In genomic region chr10:124093076-124093773, GRCh38 we compare ENCODE assay signal across 1 cellular context.
TF ChIP-seq lines count a peak whose summit lies in the region.

A gene with protein sequence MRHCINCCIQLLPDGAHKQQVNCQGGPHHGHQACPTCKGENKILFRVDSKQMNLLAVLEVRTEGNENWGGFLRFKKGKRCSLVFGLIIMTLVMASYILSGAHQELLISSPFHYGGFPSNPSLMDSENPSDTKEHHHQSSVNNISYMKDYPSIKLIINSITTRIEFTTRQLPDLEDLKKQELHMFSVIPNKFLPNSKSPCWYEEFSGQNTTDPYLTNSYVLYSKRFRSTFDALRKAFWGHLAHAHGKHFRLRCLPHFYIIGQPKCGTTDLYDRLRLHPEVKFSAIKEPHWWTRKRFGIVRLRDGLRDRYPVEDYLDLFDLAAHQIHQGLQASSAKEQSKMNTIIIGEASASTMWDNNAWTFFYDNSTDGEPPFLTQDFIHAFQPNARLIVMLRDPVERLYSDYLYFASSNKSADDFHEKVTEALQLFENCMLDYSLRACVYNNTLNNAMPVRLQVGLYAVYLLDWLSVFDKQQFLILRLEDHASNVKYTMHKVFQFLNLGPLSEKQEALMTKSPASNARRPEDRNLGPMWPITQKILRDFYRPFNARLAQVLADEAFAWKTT (minus strand): TSS chr10:124093598. CDS start chr10:124046212, 47,386 bp downstream.

TF ChIP-seq in HepG2, 621 proteins besides CTCF, POLR2A, EP300 and RAD21 (continued from another document and continues in another):
- TF ChIP-seq, protein P1, sequence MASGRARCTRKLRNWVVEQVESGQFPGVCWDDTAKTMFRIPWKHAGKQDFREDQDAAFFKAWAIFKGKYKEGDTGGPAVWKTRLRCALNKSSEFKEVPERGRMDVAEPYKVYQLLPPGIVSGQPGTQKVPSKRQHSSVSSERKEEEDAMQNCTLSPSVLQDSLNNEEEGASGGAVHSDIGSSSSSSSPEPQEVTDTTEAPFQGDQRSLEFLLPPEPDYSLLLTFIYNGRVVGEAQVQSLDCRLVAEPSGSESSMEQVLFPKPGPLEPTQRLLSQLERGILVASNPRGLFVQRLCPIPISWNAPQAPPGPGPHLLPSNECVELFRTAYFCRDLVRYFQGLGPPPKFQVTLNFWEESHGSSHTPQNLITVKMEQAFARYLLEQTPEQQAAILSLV (CRISPR knock-in tag; IDR thresholded peaks at IDR 0.05; ENCODE audit: borderline replicate concordance), result no peak
- no peak for TF ChIP-seq CHD4 (IDR thresholded peaks at IDR 0.05; ENCODE audit: borderline replicate concordance, low read length)
- TF ChIP-seq, protein P2, sequence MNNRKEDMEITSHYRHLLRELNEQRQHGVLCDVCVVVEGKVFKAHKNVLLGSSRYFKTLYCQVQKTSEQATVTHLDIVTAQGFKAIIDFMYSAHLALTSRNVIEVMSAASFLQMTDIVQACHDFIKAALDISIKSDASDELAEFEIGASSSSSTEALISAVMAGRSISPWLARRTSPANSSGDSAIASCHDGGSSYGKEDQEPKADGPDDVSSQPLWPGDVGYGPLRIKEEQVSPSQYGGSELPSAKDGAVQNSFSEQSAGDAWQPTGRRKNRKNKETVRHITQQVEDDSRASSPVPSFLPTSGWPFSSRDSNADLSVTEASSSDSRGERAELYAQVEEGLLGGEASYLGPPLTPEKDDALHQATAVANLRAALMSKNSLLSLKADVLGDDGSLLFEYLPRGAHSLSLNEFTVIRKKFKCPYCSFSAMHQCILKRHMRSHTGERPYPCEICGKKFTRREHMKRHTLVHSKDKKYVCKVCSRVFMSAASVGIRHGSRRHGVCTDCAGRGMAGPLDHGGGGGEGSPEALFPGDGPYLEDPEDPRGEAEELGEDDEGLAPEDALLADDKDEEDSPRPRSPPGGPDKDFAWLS (CRISPR knock-in tag; IDR thresholded peaks at IDR 0.05; ENCODE audit: borderline replicate concordance), result no peak
- TF ChIP-seq, protein P3, sequence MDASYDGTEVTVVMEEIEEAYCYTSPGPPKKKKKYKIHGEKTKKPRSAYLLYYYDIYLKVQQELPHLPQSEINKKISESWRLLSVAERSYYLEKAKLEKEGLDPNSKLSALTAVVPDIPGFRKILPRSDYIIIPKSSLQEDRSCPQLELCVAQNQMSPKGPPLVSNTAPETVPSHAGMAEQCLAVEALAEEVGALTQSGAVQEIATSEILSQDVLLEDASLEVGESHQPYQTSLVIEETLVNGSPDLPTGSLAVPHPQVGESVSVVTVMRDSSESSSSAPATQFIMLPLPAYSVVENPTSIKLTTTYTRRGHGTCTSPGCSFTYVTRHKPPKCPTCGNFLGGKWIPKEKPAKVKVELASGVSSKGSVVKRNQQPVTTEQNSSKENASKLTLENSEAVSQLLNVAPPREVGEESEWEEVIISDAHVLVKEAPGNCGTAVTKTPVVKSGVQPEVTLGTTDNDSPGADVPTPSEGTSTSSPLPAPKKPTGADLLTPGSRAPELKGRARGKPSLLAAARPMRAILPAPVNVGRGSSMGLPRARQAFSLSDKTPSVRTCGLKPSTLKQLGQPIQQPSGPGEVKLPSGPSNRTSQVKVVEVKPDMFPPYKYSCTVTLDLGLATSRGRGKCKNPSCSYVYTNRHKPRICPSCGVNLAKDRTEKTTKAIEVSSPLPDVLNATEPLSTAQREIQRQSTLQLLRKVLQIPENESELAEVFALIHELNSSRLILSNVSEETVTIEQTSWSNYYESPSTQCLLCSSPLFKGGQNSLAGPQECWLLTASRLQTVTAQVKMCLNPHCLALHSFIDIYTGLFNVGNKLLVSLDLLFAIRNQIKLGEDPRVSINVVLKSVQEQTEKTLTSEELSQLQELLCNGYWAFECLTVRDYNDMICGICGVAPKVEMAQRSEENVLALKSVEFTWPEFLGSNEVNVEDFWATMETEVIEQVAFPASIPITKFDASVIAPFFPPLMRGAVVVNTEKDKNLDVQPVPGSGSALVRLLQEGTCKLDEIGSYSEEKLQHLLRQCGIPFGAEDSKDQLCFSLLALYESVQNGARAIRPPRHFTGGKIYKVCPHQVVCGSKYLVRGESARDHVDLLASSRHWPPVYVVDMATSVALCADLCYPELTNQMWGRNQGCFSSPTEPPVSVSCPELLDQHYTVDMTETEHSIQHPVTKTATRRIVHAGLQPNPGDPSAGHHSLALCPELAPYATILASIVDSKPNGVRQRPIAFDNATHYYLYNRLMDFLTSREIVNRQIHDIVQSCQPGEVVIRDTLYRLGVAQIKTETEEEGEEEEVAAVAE (CRISPR knock-in tag; IDR thresholded peaks at IDR 0.05; ENCODE audit: borderline replicate concordance), result no peak
- no peak; the same call in 1 of the 2 replicates for TF ChIP-seq ARNTL (CRISPR knock-in tag; IDR thresholded peaks at IDR 0.05)
- TF ChIP-seq AGO1 (IDR thresholded peaks at IDR 0.05; ENCODE audit: low read depth, low read length, poor library complexity, severe bottlenecking), result no peak
- TF ChIP-seq PREB (CRISPR knock-in tag; IDR thresholded peaks at IDR 0.05), result no peak
- TF ChIP-seq TCF12 (IDR thresholded peaks at IDR 0.05), result no peak
- no peak for TF ChIP-seq TCF12 (CRISPR knock-in tag; IDR thresholded peaks at IDR 0.05)
- TF ChIP-seq GZF1 (CRISPR knock-in tag; IDR thresholded peaks at IDR 0.05), result no peak
- TF ChIP-seq MZF1 (CRISPR knock-in tag; IDR thresholded peaks at IDR 0.05; ENCODE audit: borderline replicate concordance), result no peak
- no peak for TF ChIP-seq ZNF253 (CRISPR knock-in tag; IDR thresholded peaks at IDR 0.05; ENCODE audit: borderline replicate concordance)
- TF ChIP-seq ZNF251 (CRISPR knock-in tag; IDR thresholded peaks at IDR 0.05), result no peak
- TF ChIP-seq FLYWCH1 (CRISPR knock-in tag; IDR thresholded peaks at IDR 0.05), result no peak
- TF ChIP-seq ZNF704 (CRISPR knock-in tag; IDR thresholded peaks at IDR 0.05; ENCODE audit: borderline replicate concordance), result no peak
- TF ChIP-seq, protein P4, sequence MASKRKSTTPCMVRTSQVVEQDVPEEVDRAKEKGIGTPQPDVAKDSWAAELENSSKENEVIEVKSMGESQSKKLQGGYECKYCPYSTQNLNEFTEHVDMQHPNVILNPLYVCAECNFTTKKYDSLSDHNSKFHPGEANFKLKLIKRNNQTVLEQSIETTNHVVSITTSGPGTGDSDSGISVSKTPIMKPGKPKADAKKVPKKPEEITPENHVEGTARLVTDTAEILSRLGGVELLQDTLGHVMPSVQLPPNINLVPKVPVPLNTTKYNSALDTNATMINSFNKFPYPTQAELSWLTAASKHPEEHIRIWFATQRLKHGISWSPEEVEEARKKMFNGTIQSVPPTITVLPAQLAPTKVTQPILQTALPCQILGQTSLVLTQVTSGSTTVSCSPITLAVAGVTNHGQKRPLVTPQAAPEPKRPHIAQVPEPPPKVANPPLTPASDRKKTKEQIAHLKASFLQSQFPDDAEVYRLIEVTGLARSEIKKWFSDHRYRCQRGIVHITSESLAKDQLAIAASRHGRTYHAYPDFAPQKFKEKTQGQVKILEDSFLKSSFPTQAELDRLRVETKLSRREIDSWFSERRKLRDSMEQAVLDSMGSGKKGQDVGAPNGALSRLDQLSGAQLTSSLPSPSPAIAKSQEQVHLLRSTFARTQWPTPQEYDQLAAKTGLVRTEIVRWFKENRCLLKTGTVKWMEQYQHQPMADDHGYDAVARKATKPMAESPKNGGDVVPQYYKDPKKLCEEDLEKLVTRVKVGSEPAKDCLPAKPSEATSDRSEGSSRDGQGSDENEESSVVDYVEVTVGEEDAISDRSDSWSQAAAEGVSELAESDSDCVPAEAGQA (IDR thresholded peaks at IDR 0.05; ENCODE audit: low read depth), result no peak
- TF ChIP-seq, protein P4 (CRISPR knock-in tag; IDR thresholded peaks at IDR 0.05; ENCODE audit: borderline replicate concordance), result no peak
- no peak for TF ChIP-seq MYC (CRISPR knock-in tag; IDR thresholded peaks at IDR 0.05; ENCODE audit: borderline replicate concordance)
- peak; percentile 51; the same call in 1 of the 2 replicates for TF ChIP-seq TAF1 (CRISPR knock-in tag; IDR thresholded peaks at IDR 0.05)
- TF ChIP-seq NR2F1 (CRISPR knock-in tag; IDR thresholded peaks at IDR 0.05), result no peak
- TF ChIP-seq ZNF562 (CRISPR knock-in tag; IDR thresholded peaks at IDR 0.05; ENCODE audit: borderline replicate concordance), result no peak
- TF ChIP-seq, protein P5, sequence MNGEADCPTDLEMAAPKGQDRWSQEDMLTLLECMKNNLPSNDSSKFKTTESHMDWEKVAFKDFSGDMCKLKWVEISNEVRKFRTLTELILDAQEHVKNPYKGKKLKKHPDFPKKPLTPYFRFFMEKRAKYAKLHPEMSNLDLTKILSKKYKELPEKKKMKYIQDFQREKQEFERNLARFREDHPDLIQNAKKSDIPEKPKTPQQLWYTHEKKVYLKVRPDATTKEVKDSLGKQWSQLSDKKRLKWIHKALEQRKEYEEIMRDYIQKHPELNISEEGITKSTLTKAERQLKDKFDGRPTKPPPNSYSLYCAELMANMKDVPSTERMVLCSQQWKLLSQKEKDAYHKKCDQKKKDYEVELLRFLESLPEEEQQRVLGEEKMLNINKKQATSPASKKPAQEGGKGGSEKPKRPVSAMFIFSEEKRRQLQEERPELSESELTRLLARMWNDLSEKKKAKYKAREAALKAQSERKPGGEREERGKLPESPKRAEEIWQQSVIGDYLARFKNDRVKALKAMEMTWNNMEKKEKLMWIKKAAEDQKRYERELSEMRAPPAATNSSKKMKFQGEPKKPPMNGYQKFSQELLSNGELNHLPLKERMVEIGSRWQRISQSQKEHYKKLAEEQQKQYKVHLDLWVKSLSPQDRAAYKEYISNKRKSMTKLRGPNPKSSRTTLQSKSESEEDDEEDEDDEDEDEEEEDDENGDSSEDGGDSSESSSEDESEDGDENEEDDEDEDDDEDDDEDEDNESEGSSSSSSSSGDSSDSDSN (CRISPR knock-in tag; IDR thresholded peaks at IDR 0.05), result peak; percentile 73; the same call in 1 of the 2 replicates
- no peak for TF ChIP-seq HOXD1 (CRISPR knock-in tag; IDR thresholded peaks at IDR 0.05)
- no peak for TF ChIP-seq ZNF460 (CRISPR knock-in tag; IDR thresholded peaks at IDR 0.05; ENCODE audit: borderline replicate concordance)
- no peak for TF ChIP-seq IKZF4 (CRISPR knock-in tag; IDR thresholded peaks at IDR 0.05; ENCODE audit: borderline replicate concordance, low read depth, not compliant biosample characterization)
- no peak for TF ChIP-seq ZNF382 (CRISPR knock-in tag; IDR thresholded peaks at IDR 0.05; ENCODE audit: borderline replicate concordance)
- TF ChIP-seq, protein P6, sequence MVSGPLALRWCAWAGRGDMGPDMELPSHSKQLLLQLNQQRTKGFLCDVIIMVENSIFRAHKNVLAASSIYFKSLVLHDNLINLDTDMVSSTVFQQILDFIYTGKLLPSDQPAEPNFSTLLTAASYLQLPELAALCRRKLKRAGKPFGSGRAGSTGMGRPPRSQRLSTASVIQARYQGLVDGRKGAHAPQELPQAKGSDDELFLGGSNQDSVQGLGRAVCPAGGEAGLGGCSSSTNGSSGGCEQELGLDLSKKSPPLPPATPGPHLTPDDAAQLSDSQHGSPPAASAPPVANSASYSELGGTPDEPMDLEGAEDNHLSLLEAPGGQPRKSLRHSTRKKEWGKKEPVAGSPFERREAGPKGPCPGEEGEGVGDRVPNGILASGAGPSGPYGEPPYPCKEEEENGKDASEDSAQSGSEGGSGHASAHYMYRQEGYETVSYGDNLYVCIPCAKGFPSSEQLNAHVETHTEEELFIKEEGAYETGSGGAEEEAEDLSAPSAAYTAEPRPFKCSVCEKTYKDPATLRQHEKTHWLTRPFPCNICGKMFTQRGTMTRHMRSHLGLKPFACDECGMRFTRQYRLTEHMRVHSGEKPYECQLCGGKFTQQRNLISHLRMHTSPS (CRISPR knock-in tag; IDR thresholded peaks at IDR 0.05; ENCODE audit: low read depth), result no peak
- no peak for TF ChIP-seq KLF13 (CRISPR knock-in tag; IDR thresholded peaks at IDR 0.05)
- TF ChIP-seq, protein P7, sequence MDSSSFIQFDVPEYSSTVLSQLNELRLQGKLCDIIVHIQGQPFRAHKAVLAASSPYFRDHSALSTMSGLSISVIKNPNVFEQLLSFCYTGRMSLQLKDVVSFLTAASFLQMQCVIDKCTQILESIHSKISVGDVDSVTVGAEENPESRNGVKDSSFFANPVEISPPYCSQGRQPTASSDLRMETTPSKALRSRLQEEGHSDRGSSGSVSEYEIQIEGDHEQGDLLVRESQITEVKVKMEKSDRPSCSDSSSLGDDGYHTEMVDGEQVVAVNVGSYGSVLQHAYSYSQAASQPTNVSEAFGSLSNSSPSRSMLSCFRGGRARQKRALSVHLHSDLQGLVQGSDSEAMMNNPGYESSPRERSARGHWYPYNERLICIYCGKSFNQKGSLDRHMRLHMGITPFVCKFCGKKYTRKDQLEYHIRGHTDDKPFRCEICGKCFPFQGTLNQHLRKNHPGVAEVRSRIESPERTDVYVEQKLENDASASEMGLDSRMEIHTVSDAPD (CRISPR knock-in tag; IDR thresholded peaks at IDR 0.05), result no peak
- no peak; the same call in 1 of the 2 replicates for TF ChIP-seq ZMYM3 (CRISPR knock-in tag; IDR thresholded peaks at IDR 0.05)
- TF ChIP-seq RBAK (CRISPR knock-in tag; IDR thresholded peaks at IDR 0.05), result no peak
